1 cellular context compared by ENCODE assay signal in genomic region chr19:18557474-18558201, GRCh38.
A peak's percentile ranks its signal among the peaks of the same experiment; 100 is the strongest.
TF ChIP-seq lines count a peak whose summit lies in the region.

Gene KXD1 (plus strand): TSS chr19:18557870. CDS start chr19:18562057, 4,187 bp downstream.

TF ChIP-seq in HepG2, 621 proteins besides CTCF, POLR2A, EP300 and RAD21 (continued from another document and continues in another):
- no peak for TF ChIP-seq CERS6 (CRISPR knock-in tag; IDR thresholded peaks at IDR 0.05)
- no peak for TF ChIP-seq ZNF782 (CRISPR knock-in tag; IDR thresholded peaks at IDR 0.05; ENCODE audit: borderline replicate concordance)
- TF ChIP-seq ELK4 (CRISPR knock-in tag; IDR thresholded peaks at IDR 0.05; ENCODE audit: borderline replicate concordance): no peak
- TF ChIP-seq, protein P1, sequence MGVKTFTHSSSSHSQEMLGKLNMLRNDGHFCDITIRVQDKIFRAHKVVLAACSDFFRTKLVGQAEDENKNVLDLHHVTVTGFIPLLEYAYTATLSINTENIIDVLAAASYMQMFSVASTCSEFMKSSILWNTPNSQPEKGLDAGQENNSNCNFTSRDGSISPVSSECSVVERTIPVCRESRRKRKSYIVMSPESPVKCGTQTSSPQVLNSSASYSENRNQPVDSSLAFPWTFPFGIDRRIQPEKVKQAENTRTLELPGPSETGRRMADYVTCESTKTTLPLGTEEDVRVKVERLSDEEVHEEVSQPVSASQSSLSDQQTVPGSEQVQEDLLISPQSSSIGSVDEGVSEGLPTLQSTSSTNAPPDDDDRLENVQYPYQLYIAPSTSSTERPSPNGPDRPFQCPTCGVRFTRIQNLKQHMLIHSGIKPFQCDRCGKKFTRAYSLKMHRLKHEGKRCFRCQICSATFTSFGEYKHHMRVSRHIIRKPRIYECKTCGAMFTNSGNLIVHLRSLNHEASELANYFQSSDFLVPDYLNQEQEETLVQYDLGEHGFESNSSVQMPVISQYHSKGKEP (CRISPR knock-in tag; IDR thresholded peaks at IDR 0.05): no peak
- no peak for TF ChIP-seq HNRNPL (IDR thresholded peaks at IDR 0.05; ENCODE audit: low read depth, low read length)
- TF ChIP-seq TRIM22 (IDR thresholded peaks at IDR 0.05): no peak
- no peak for TF ChIP-seq AHDC1 (CRISPR knock-in tag; IDR thresholded peaks at IDR 0.05; ENCODE audit: borderline replicate concordance)
- no peak for TF ChIP-seq HNRNPK (IDR thresholded peaks at IDR 0.05; ENCODE audit: low read depth, low read length, poor library complexity, severe bottlenecking)
- TF ChIP-seq RAD51 (IDR thresholded peaks at IDR 0.05; ENCODE audit: borderline replicate concordance): no peak
- TF ChIP-seq NBN (conservative IDR thresholded peaks at IDR 0.05): no peak
- TF ChIP-seq MED8 (CRISPR knock-in tag; IDR thresholded peaks at IDR 0.05; ENCODE audit: insufficient replicate concordance): no peak
- no peak for TF ChIP-seq ZIK1 (CRISPR knock-in tag; IDR thresholded peaks at IDR 0.05; ENCODE audit: borderline replicate concordance, low read depth)
- TF ChIP-seq, protein P2, sequence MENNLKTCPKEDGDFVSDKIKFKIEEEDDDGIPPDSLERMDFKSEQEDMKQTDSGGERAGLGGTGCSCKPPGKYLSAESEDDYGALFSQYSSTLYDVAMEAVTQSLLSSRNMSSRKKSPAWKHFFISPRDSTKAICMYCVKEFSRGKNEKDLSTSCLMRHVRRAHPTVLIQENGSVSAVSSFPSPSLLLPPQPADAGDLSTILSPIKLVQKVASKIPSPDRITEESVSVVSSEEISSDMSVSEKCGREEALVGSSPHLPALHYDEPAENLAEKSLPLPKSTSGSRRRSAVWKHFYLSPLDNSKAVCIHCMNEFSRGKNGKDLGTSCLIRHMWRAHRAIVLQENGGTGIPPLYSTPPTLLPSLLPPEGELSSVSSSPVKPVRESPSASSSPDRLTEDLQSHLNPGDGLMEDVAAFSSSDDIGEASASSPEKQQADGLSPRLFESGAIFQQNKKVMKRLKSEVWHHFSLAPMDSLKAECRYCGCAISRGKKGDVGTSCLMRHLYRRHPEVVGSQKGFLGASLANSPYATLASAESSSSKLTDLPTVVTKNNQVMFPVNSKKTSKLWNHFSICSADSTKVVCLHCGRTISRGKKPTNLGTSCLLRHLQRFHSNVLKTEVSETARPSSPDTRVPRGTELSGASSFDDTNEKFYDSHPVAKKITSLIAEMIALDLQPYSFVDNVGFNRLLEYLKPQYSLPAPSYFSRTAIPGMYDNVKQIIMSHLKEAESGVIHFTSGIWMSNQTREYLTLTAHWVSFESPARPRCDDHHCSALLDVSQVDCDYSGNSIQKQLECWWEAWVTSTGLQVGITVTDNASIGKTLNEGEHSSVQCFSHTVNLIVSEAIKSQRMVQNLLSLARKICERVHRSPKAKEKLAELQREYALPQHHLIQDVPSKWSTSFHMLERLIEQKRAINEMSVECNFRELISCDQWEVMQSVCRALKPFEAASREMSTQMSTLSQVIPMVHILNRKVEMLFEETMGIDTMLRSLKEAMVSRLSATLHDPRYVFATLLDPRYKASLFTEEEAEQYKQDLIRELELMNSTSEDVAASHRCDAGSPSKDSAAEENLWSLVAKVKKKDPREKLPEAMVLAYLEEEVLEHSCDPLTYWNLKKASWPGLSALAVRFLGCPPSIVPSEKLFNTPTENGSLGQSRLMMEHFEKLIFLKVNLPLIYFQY (CRISPR knock-in tag; IDR thresholded peaks at IDR 0.05; ENCODE audit: borderline replicate concordance): no peak
- peak; percentile 94 for TF ChIP-seq ARID4A (CRISPR knock-in tag; IDR thresholded peaks at IDR 0.05; ENCODE audit: borderline replicate concordance)
- TF ChIP-seq, protein P3, sequence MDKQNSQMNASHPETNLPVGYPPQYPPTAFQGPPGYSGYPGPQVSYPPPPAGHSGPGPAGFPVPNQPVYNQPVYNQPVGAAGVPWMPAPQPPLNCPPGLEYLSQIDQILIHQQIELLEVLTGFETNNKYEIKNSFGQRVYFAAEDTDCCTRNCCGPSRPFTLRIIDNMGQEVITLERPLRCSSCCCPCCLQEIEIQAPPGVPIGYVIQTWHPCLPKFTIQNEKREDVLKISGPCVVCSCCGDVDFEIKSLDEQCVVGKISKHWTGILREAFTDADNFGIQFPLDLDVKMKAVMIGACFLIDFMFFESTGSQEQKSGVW (CRISPR knock-in tag; IDR thresholded peaks at IDR 0.05; ENCODE audit: borderline replicate concordance): no peak
- TF ChIP-seq POLR2G (IDR thresholded peaks at IDR 0.05; ENCODE audit: low read depth, low read length): peak; percentile 78; the same call in 1 of the 2 replicates
- peak; percentile 74; the same call in 1 of the 2 replicates for TF ChIP-seq ZNF563 (CRISPR knock-in tag; IDR thresholded peaks at IDR 0.05)
- no peak for TF ChIP-seq ISX (CRISPR knock-in tag; conservative IDR thresholded peaks at IDR 0.05)
- TF ChIP-seq ZNF740 (CRISPR knock-in tag; IDR thresholded peaks at IDR 0.05): no peak
- no peak for TF ChIP-seq ZNF383 (CRISPR knock-in tag; IDR thresholded peaks at IDR 0.05; ENCODE audit: borderline replicate concordance)
- peak; percentile 55; the same call in 1 of the 2 replicates for TF ChIP-seq ZHX1 (CRISPR knock-in tag; IDR thresholded peaks at IDR 0.05; ENCODE audit: low read depth)
- TF ChIP-seq GATAD2A (CRISPR knock-in tag; IDR thresholded peaks at IDR 0.05): peak; percentile 72
- no peak for TF ChIP-seq ZNF207 (IDR thresholded peaks at IDR 0.05; ENCODE audit: borderline replicate concordance)
- TF ChIP-seq ATF3 (CRISPR knock-in tag; IDR thresholded peaks at IDR 0.05): no peak; the same call in 1 of the 2 replicates
- TF ChIP-seq, protein P4, sequence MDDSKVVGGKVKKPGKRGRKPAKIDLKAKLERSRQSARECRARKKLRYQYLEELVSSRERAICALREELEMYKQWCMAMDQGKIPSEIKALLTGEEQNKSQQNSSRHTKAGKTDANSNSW (CRISPR knock-in tag; IDR thresholded peaks at IDR 0.05; ENCODE audit: borderline replicate concordance): no peak
- TF ChIP-seq ZMAT5 (CRISPR knock-in tag; IDR thresholded peaks at IDR 0.05; ENCODE audit: borderline replicate concordance, low read depth): no peak
- TF ChIP-seq NFRKB (IDR thresholded peaks at IDR 0.05): no peak
